In genomic region chr11:68889948-68890446, GRCh38 we compare ENCODE assay signal across 8 cellular contexts. TPM values are rescaled to one million over a fixed set of nuclear protein-coding genes. Genes with fewer than 3 reads are reported as not detected.
DNase-seq lines count a peak whose midpoint lies in the region; ATAC-seq and TF ChIP-seq lines count a peak whose summit lies in the region.

No MANE protein-coding gene starts in this region.

- no peaks in the 10 kb centered on the region for H3K27me3 ChIP-seq in BJ (ENCODE audit: control insufficient read depth, insufficient read depth, low read length)
- H3K27me3 ChIP-seq in Karpas-422 (ENCODE audit: low read length) = no peaks in the 10 kb centered on the region

- TF ChIP-seq CTCF in BJ (IDR thresholded peaks at IDR 0.05; ENCODE audit: insufficient read depth, low read depth, low read length) = peak; percentile 91

- peak; percentile 14 for ATAC-seq in esophagus mucosa

- H3K4me3 ChIP-seq in BJ (ENCODE audit: low read depth, low read length) = no peak overlapping the region
- H3K4me3 ChIP-seq in Karpas-422 (ENCODE audit: low read length) = no peak overlapping the region

- H3K4me2 ChIP-seq in Karpas-422 (ENCODE audit: low read depth, low read length, poor library complexity, severe bottlenecking) = no peak overlapping the region

- no peak overlapping the region for H2AFZ ChIP-seq in Karpas-422 (ENCODE audit: low read length)

- H3K36me3 ChIP-seq in BJ (ENCODE audit: control insufficient read depth, insufficient read depth, low read length) = peaks cover 10% of the 10 kb centered on the region
- peaks cover 30% of the 10 kb centered on the region; the same call in 1 of the 2 replicates for H3K36me3 ChIP-seq in Karpas-422 (ENCODE audit: insufficient read depth, low read length)

- H4K20me1 ChIP-seq in Karpas-422 (ENCODE audit: insufficient read depth, low read depth, low read length) = no peaks in the 10 kb centered on the region

- no peak overlapping the region for H3K9ac ChIP-seq in Karpas-422 (ENCODE audit: low read length)

- H3K4me1 ChIP-seq in Karpas-422 (ENCODE audit: low read length) = no peaks in the 10 kb centered on the region

- no peak overlapping the region for H3K27ac ChIP-seq in Karpas-422 (ENCODE audit: low read length)

- no peaks in the 10 kb centered on the region for H3K9me2 ChIP-seq in Karpas-422 (replicated peaks; ENCODE audit: insufficient read depth, low read length)

- DNase-seq in BJ (ENCODE audit: low read depth) (peak; percentile 94), NCI-H526 treated with DMSO at 0.1 percent for 48 hours (lab: John Stamatoyannopoulos, UW) (peak; percentile 19), non-pigmented ciliary epithelial cell (ENCODE audit: low read depth) (peak; percentile 50), Karpas-422 (no peak), HUDEP-2 (lab: John Stamatoyannopoulos, UW; ENCODE audit: unreplicated experiment in 76 of 76) (no peak), HK-2 (ENCODE audit: unreplicated experiment) (no peak), NCI-H1694 (lab: John Stamatoyannopoulos, UW) (no peak)

- POLR2A ChIA-PET in BJ (lab: Charles Lee) = interaction anchor here (1.0 kb wide), 1 partner anchor 48 kb away, joined by 5 read pairs; the partner anchor contains the start of gene CPT1A

- CTCF ChIA-PET in BJ (lab: Yijun Ruan, JAX) = interaction anchor here (0.6 to 2.2 kb wide), 35 partner anchors 9 to 633 kb away, joined by 3 to 15 read pairs (median 4); partner anchors contain the start of genes CPT1A, IGHMBP2 and MRPL21

- H3K79me2 ChIP-seq in Karpas-422 (ENCODE audit: low read length) = no peaks in the 10 kb centered on the region

- H3K9me3 ChIP-seq in Karpas-422 (ENCODE audit: low read length) = no peaks in the 10 kb centered on the region

RNA-seq across cellular contexts. Expression of gene MRPL21, which starts 13.6 kb away (rescaled TPM):
- 57.2 and 76.0 TPM in 2 replicates for polyA plus RNA-seq in BJ (2011; rRNA removed)
- polyA minus RNA-seq in BJ (2011; rRNA and poly(A)+ RNA removed) = 10.6 and 22.9 TPM in 2 replicates
- 62.7 TPM for total RNA-seq in esophagus mucosa
- total RNA-seq in Karpas-422 (2014; rRNA removed; shearing (Covaris generic); ENCODE audit: low replicate concordance) = 88.3 and 121 TPM in 2 replicates

RNA-seq across cellular contexts. Expression of gene IGHMBP2, which starts 13.7 kb away (rescaled TPM):
- polyA plus RNA-seq in BJ (2011; rRNA removed) = 8.9 and 13.1 TPM in 2 replicates
- 10.7 and 13.1 TPM in 2 replicates for polyA minus RNA-seq in BJ (2011; rRNA and poly(A)+ RNA removed)
- 12.6 TPM for total RNA-seq in esophagus mucosa
- 6.3 and 21.5 TPM in 2 replicates for total RNA-seq in Karpas-422 (2014; rRNA removed; shearing (Covaris generic); ENCODE audit: low replicate concordance)

RNA-seq across cellular contexts. Expression of gene CPT1A, which starts 48.3 kb away (rescaled TPM):
- polyA plus RNA-seq in BJ (2011; rRNA removed) = 24.2 and 29.8 TPM in 2 replicates
- polyA minus RNA-seq in BJ (2011; rRNA and poly(A)+ RNA removed) = 47.3 and 56.5 TPM in 2 replicates
- 23.9 TPM for total RNA-seq in esophagus mucosa
- total RNA-seq in Karpas-422 (2014; rRNA removed; shearing (Covaris generic); ENCODE audit: low replicate concordance) = 13.1 and 15.2 TPM in 2 replicates

Comparison
In these comparisons a context has a peak if more than half of its experiments do, and no peak if none do; other contexts are left out.
1. DNase-seq: peak in BJ (single experiment), NCI-H526 treated with DMSO at 0.1 percent for 48 hours (single experiment) and non-pigmented ciliary epithelial cell (single experiment); none in Karpas-422 (single experiment), HUDEP-2 (0 of 76), HK-2 (single experiment) and NCI-H1694 (single experiment).